1 cellular context compared by ENCODE assay signal in genomic region chr2:143906850-143907249, GRCh38.
TF ChIP-seq lines count a peak whose summit lies in the region.

No MANE protein-coding gene starts in this region.

TF ChIP-seq in SK-N-SH treated with all-trans-retinoic acid at 6 μM for 48 hours, 23 proteins besides CTCF, POLR2A, EP300 and RAD21 (continued from another document):
- TF ChIP-seq PPARA (CRISPR knock-in tag; IDR thresholded peaks at IDR 0.05; ENCODE audit: borderline replicate concordance) = no peak
